In genomic region chr21:36427502-36427901, GRCh38 we compare ENCODE assay signal across 1 cellular context.
TF ChIP-seq lines count a peak whose summit lies in the region.

No MANE protein-coding gene starts in this region.

TF ChIP-seq in SK-N-SH, 30 proteins besides CTCF, POLR2A, EP300 and RAD21:
- TF ChIP-seq JUND (IDR thresholded peaks at IDR 0.05) = no peak
- TF ChIP-seq, protein P1, sequence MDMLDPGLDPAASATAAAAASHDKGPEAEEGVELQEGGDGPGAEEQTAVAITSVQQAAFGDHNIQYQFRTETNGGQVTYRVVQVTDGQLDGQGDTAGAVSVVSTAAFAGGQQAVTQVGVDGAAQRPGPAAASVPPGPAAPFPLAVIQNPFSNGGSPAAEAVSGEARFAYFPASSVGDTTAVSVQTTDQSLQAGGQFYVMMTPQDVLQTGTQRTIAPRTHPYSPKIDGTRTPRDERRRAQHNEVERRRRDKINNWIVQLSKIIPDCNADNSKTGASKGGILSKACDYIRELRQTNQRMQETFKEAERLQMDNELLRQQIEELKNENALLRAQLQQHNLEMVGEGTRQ (IDR thresholded peaks at IDR 0.05; ENCODE audit: borderline replicate concordance, low read depth, low read length) = no peak
- no peak for TF ChIP-seq FOXM1 (IDR thresholded peaks at IDR 0.05; ENCODE audit: low read depth)
- no peak for TF ChIP-seq CHD2 (IDR thresholded peaks at IDR 0.05; ENCODE audit: low read length, partially characterized antibody)
- TF ChIP-seq MXI1 (IDR thresholded peaks at IDR 0.05; ENCODE audit: low read depth, low read length) = no peak
TF ChIP-seq in SK-N-SH: peak in this region for 0.
